8 cellular contexts compared by ENCODE assay signal in the genomic region with DNA sequence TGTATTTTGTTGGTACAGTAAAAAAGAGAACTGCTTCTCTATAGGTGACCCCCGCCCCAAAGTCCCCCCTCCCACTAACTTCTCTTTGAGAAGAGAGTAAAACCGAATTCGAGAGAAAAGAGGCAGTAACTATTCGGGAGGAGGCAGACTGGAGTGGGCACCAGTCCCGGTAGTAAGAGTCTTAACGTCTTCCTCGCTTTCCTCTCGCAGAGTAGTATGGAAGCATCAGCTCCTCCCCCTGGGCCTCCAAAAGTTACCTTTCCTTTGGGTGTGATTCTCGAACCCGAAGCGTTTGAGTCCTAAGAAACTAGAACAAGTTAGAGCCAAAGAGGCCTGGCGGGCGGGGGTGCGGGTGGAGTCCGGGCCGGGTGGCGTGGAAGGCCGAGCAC. TPM values are rescaled to one million over a fixed set of nuclear protein-coding genes. Genes with fewer than 3 reads are reported as not detected.
DNase-seq lines count a peak whose midpoint lies in the region; ATAC-seq, FAIRE-seq and TF ChIP-seq lines count a peak whose summit lies in the region.

No MANE protein-coding gene starts in this region.

- H3K9ac ChIP-seq in astrocyte (ENCODE audit: low read length): peak overlapping the region; percentile 96

- TF ChIP-seq CTCF in AG10803 (conservative IDR thresholded peaks at IDR 0.05; ENCODE audit: low read length) (no peak), astrocyte (IDR thresholded peaks at IDR 0.05; ENCODE audit: insufficient read depth, low read depth, low read length) (no peak)

- no peaks in the 10 kb centered on the region for H3K27me3 Mint-ChIP-seq in astrocyte (ENCODE audit: low read depth, unreplicated experiment)

- H4K20me1 ChIP-seq in astrocyte (ENCODE audit: insufficient read depth, low read length): peaks cover 23% of the 10 kb centered on the region

- H3K4me3 ChIP-seq in AG10803 (ENCODE audit: low read length) (peak overlapping the region; percentile 89), astrocyte (ENCODE audit: insufficient read depth, low read depth, low read length) (peak overlapping the region; percentile 83)

- DNase-seq in AG10803 (ENCODE audit: low read depth) (no peak), astrocyte (ENCODE audit: low read depth) (no peak), left kidney (ENCODE audit: low read depth, low spot score) (peak; percentile 86), superior temporal gyrus (ENCODE audit: extremely low spot score) (peak; percentile 51)
- DNase-seq in activated effector memory CD4-positive, alpha-beta T cell treated with Interleukin-2 at 50 U/mL for 16 hours: no peak
- DNase-seq in stimulated activated CD4-positive, alpha-beta T cell treated with anti-CD3 and anti-CD28 coated beads, Interleukin-2, amount 100 ng/mL, for 48 hours: no peak
- no peak for DNase-seq in stimulated activated naive CD4-positive, alpha-beta T cell treated with Interleukin-2 at 50 U/mL for 16 hours (lab: John Stamatoyannopoulos, UW)

- H3K4me1 Mint-ChIP-seq in astrocyte (ENCODE audit: low read depth, unreplicated experiment): peaks cover 29% of the 10 kb centered on the region

- H3K4me1 ChIP-seq in astrocyte (ENCODE audit: insufficient read depth, low read length): peaks cover 5% of the 10 kb centered on the region

- peak overlapping the region; percentile 91 for H3K4me2 ChIP-seq in astrocyte (ENCODE audit: low read length)

- FAIRE-seq in astrocyte (lab: Jason Lieb, UNC): no peak

- H3K27me3 ChIP-seq in astrocyte (ENCODE audit: insufficient read depth, low read length): no peaks in the 10 kb centered on the region

- H3K36me3 ChIP-seq in astrocyte (ENCODE audit: insufficient read depth, low read length): no peaks in the 10 kb centered on the region

- H3K36me3 Mint-ChIP-seq in astrocyte (ENCODE audit: low read depth, unreplicated experiment): peaks cover 6% of the 10 kb centered on the region

- peak overlapping the region; percentile 95 for H3K27ac ChIP-seq in astrocyte (ENCODE audit: low read depth, low read length)

- H3K27ac Mint-ChIP-seq in astrocyte (ENCODE audit: unreplicated experiment): peak overlapping the region; percentile 93

- no peaks in the 10 kb centered on the region for H3K9me3 Mint-ChIP-seq in astrocyte (ENCODE audit: unreplicated experiment)

- ATAC-seq in HG02884 (IDR thresholded peaks at IDR 0.05; ENCODE audit: unreplicated experiment): peak; percentile 44

- no peaks in the 10 kb centered on the region for H3K9me3 ChIP-seq in astrocyte (ENCODE audit: insufficient read depth, low read depth, low read length)

- H3K4me3 Mint-ChIP-seq in astrocyte (ENCODE audit: unreplicated experiment): peak overlapping the region; percentile 89

- peak overlapping the region; percentile 79 for H2AFZ ChIP-seq in astrocyte (ENCODE audit: low read depth, low read length)

- H3K79me2 ChIP-seq in astrocyte (ENCODE audit: insufficient read depth, low read length): peaks cover 35% of the 10 kb centered on the region

RNA-seq across cellular contexts. Expression of a gene that starts 0.4 kb away (rescaled TPM):
- 83.2 and 83.7 TPM in 2 replicates for total RNA-seq in astrocyte

Comparison
In these comparisons a context has a peak if more than half of its experiments do, and no peak if none do; other contexts are left out.
1. DNase-seq: peak in left kidney (single experiment) and superior temporal gyrus (single experiment); none in AG10803 (single experiment), astrocyte (single experiment), activated effector memory CD4-positive, alpha-beta T cell treated with Interleukin-2 at 50 U/mL for 16 hours (single experiment), stimulated activated CD4-positive, alpha-beta T cell treated with anti-CD3 and anti-CD28 coated beads, Interleukin-2, amount 100 ng/mL, for 48 hours (0 of 2) and stimulated activated naive CD4-positive, alpha-beta T cell treated with Interleukin-2 at 50 U/mL for 16 hours (single experiment).